Comparison of ENCODE assay signal across 8 cellular contexts in genomic region chr16:70380205-70380918, GRCh38. TPM values are rescaled to one million over a fixed set of nuclear protein-coding genes. Genes with fewer than 3 reads are reported as not detected.
DNase-seq lines count a peak whose midpoint lies in the region; ATAC-seq and TF ChIP-seq lines count a peak whose summit lies in the region.

No MANE protein-coding gene starts in this region.

- DNase-seq in EH (ENCODE audit: low read depth): peak; percentile 96
- peak; percentile 80 for DNase-seq in H4 (ENCODE audit: low spot score)
- DNase-seq in MV-4-11 (lab: John Stamatoyannopoulos, UW): peak; percentile 46
- peak; percentile 80 to 81 for DNase-seq in activated CD4-positive, alpha-beta T cell treated with anti-CD3 and anti-CD28 coated beads for 4 hours
- peak; percentile 87 for DNase-seq in dedifferentiated amniotic fluid mesenchymal stem cell (ENCODE audit: extremely low spot score)
- DNase-seq in lung (ENCODE audit: low spot score): peak; percentile 57
- DNase-seq in stimulated activated CD4-positive, alpha-beta T cell treated with anti-CD3 and anti-CD28 coated beads, TNF-alpha, amount 100 ng/mL, for 48 hours (ENCODE audit: low read depth in 3 of 3): peak; percentile 68 to 80 (median 72)
- no peak for DNase-seq in NCI-H2081 treated with DMSO at 0.1 percent for 48 hours (lab: John Stamatoyannopoulos, UW)

- TF ChIP-seq CTCF in lung (IDR thresholded peaks at IDR 0.05; ENCODE audit: control extremely low read depth, extremely low read depth): no peak

- peaks cover 2 to 7% of the 10 kb centered on the region in 2 donors for H3K4me1 ChIP-seq in lung (ENCODE audit: control insufficient read depth in 2 of 2, insufficient read depth in 2 of 2, low read length in 2 of 2)

- H3K9me3 ChIP-seq in lung (ENCODE audit: control insufficient read depth in 2 of 2, insufficient read depth in 1 of 2, low read length in 1 of 2): no peaks in the 10 kb centered on the region

- peak overlapping the region; percentile 88 to 89 for H3K27ac ChIP-seq in lung (ENCODE audit: low read depth in 1 of 2, low read length in 1 of 2)

- WGBS in lung, 2 donors: 0 to 2% methylated on average over 31 of the region's 31 CpGs

- peak overlapping the region; percentile 54 for H3K4me3 ChIP-seq in lung

- peaks cover 0 to 8% of the 10 kb centered on the region in 2 donors for H3K36me3 ChIP-seq in lung (ENCODE audit: control insufficient read depth in 2 of 2, insufficient read depth in 2 of 2, low read length in 2 of 2)

- ATAC-seq in lung (ENCODE audit: insufficient read depth, low FRiP score): peak; percentile 5

- no peaks in the 10 kb centered on the region for H3K27me3 ChIP-seq in lung (ENCODE audit: control insufficient read depth, insufficient read depth)

RNA-seq across cellular contexts. Expression of gene DDX19A, which starts 33.7 kb away (rescaled TPM):
- total RNA-seq in H4 (2014; rRNA removed; shearing (Covaris generic)): 31.3 and 31.4 TPM in 2 replicates
- 10 to 100 TPM; 27.3 to 38.7 TPM for total RNA-seq in lung
- 10 to 100 TPM; 18.9 to 27.4 TPM for polyA plus RNA-seq in lung

RNA-seq across cellular contexts. Expression of gene ST3GAL2, which starts 58.5 kb away (rescaled TPM):
- total RNA-seq in H4 (2014; rRNA removed; shearing (Covaris generic)): 20.8 and 30.6 TPM in 2 replicates
- 10 to 100 TPM; 33.4 to 37.0 TPM for total RNA-seq in lung
- polyA plus RNA-seq in lung: 10 to 100 TPM in 1 of 2 donors, 1 to 10 TPM in 1; 8.4 to 27.5 TPM
